In the genomic region with DNA sequence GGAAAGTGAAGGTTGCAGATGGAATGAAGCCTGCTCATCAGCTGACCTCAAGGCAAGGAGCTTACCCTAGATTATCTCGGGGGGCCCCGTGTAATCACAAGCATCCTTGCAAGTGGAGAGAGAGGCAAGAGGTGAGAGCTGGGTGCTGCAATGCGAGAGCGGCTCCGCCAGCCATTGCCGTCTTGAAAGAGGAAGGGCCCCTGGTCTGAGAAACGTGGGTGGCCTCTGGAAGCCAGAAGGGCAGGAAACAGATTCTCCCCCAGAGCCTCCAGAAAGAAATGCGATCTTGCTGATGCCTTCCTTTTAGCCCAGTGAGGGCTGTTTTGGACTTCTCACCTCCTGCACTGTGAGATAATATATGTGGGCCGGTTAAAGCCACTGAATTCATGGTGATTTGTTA, we compare ENCODE assay signal across 1 cellular context.
TF ChIP-seq lines count a peak whose summit lies in the region.

No MANE protein-coding gene starts in this region.

TF ChIP-seq in HepG2, 621 proteins besides CTCF, POLR2A, EP300 and RAD21 (continued from another document):
- TF ChIP-seq, protein P1, sequence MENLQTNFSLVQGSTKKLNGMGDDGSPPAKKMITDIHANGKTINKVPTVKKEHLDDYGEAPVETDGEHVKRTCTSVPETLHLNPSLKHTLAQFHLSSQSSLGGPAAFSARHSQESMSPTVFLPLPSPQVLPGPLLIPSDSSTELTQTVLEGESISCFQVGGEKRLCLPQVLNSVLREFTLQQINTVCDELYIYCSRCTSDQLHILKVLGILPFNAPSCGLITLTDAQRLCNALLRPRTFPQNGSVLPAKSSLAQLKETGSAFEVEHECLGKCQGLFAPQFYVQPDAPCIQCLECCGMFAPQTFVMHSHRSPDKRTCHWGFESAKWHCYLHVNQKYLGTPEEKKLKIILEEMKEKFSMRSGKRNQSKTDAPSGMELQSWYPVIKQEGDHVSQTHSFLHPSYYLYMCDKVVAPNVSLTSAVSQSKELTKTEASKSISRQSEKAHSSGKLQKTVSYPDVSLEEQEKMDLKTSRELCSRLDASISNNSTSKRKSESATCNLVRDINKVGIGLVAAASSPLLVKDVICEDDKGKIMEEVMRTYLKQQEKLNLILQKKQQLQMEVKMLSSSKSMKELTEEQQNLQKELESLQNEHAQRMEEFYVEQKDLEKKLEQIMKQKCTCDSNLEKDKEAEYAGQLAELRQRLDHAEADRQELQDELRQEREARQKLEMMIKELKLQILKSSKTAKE (CRISPR knock-in tag; IDR thresholded peaks at IDR 0.05; ENCODE audit: borderline replicate concordance), result no peak
- TF ChIP-seq, protein P2, sequence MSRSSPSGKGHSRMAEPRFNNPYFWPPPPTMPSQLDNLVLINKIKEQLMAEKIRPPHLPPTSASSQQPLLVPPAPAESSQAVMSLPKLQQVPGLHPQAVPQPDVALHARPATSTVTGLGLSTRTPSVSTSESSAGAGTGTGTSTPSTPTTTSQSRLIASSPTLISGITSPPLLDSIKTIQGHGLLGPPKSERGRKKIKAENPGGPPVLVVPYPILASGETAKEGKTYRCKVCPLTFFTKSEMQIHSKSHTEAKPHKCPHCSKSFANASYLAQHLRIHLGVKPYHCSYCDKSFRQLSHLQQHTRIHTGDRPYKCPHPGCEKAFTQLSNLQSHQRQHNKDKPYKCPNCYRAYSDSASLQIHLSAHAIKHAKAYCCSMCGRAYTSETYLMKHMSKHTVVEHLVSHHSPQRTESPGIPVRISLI (CRISPR knock-in tag; IDR thresholded peaks at IDR 0.05; ENCODE audit: borderline replicate concordance), result no peak
- no peak for TF ChIP-seq ZNF230 (CRISPR knock-in tag; IDR thresholded peaks at IDR 0.05)
- no peak for TF ChIP-seq SATB2 (CRISPR knock-in tag; IDR thresholded peaks at IDR 0.05)
